8 cellular contexts compared by ENCODE assay signal in the genomic region with DNA sequence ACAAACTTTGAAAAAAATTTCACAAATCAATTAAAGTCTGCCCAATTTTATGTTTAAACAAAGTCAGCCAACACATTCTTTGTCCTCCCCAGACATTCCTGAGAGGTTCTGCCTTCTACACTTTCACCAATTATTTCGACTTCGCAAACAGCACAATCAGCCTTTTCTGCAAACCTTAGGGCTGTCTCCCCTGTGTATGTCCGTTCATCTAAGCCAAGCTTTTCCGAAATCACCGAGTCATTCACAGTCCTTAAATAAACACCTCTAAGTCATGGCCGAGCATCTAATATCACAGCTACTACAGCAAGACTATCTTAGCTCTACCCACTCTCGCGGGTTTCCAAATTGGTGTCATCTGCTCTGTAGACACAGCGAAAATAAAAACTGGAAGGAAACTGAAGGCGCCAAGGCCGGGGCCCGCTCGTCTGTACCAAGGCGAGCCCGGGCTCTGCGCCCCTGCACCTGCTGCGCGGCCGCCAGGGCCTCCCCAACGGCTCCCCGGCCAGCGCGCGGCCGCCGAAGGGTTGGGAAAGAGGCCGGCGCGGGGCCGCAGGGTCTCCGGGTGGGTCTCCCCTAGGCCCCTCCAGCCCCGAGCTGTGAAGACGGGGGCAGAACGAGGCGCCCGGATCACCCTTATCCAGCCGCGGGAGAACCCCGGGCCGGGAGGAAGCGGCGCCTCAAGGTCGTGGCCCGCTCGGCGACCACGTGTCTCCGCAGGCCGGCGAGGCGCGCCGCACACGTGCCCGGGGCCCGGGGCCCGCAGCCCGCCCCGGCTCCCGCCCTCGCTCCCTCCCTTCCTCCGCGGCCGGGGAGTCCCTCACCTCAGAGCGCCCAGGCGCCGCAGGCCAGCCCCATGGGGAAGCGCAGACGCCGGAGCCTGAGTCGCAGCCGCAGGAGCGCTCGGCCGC. TPM values are rescaled to one million over a fixed set of nuclear protein-coding genes. Genes with fewer than 3 reads are reported as not detected.
A peak's percentile ranks its signal among the peaks of the same experiment; 100 is the strongest.
DNase-seq lines count a peak whose midpoint lies in the region; ATAC-seq and TF ChIP-seq lines count a peak whose summit lies in the region.

No MANE protein-coding gene starts in this region.

- H3K4me1 ChIP-seq in DND-41 (ENCODE audit: insufficient read depth, low read length), result peaks cover 37% of the 10 kb centered on the region
- peaks cover 5 to 44% of the 10 kb centered on the region in 2 donors for H3K4me1 ChIP-seq in left lung

- POLR2A ChIA-PET in RWPE1 (lab: Yijun Ruan, JAX; ENCODE audit: low non-redundant PET), result interaction anchor here (0.5 kb wide), 1 partner anchor 164 kb away, joined by 7 read pairs; no protein-coding TSS in a partner anchor

- H3K27me3 ChIP-seq in DND-41 (ENCODE audit: insufficient read depth, low read length, poor library complexity) (no peaks in the 10 kb centered on the region), left lung (no peaks in the 10 kb centered on the region)

- peak overlapping the region; percentile 71 for H2AFZ ChIP-seq in DND-41 (ENCODE audit: low read depth, low read length)

- H3K27ac ChIP-seq in DND-41 (ENCODE audit: low read length) (peak overlapping the region; percentile 78), RWPE1 (peak overlapping the region; percentile 96), left lung (peak overlapping the region; percentile 94)

- peaks cover 45% of the 10 kb centered on the region for H3K79me2 ChIP-seq in DND-41 (ENCODE audit: insufficient read depth, low read length)

- intact Hi-C loops in left lung (cut with DNase I), result no loop called here

- TF ChIP-seq CTCF in DND-41 (IDR thresholded peaks at IDR 0.05; ENCODE audit: borderline replicate concordance, extremely low read depth, low read length, poor library complexity, severe bottlenecking) (no peak), RWPE1 (conservative IDR thresholded peaks at IDR 0.05; ENCODE audit: low read depth) (no peak), left lung (IDR thresholded peaks at IDR 0.05) (peak in 1 of 2 donors; percentile 14)

- ATAC-seq in DND-41 (ENCODE audit: insufficient read depth, low read depth), result peak; percentile 50
- peak; percentile 36 for ATAC-seq in GM19463 (IDR thresholded peaks at IDR 0.05; ENCODE audit: unreplicated experiment)
- peak; percentile 43 for ATAC-seq in HG03521 (IDR thresholded peaks at IDR 0.05; ENCODE audit: unreplicated experiment)
- peak; percentile 49 for ATAC-seq in left lung

- CTCF ChIA-PET in RWPE1 (lab: Yijun Ruan, JAX), result interaction anchor here (1.1 to 3.5 kb wide), 2 partner anchors 13 to 375 kb away, joined by 3 to 19 read pairs; no protein-coding TSS in a partner anchor

- H4K20me1 ChIP-seq in DND-41 (ENCODE audit: insufficient read depth, low read length), result peaks cover 42% of the 10 kb centered on the region; the same call in 1 of the 2 replicates

- peak overlapping the region; percentile 91 for H3K4me2 ChIP-seq in DND-41 (ENCODE audit: insufficient read depth, low read length)

- H3K36me3 ChIP-seq in DND-41 (ENCODE audit: insufficient read depth, low read length) (peaks cover 32% of the 10 kb centered on the region), left lung (peaks cover 0 to 23% of the 10 kb centered on the region in 2 donors)

- H3K4me3 ChIP-seq in DND-41 (ENCODE audit: low read depth in 1 of 2, low read length in 2 of 2), result peak overlapping the region; percentile 68 to 79
- peak overlapping the region; percentile 54 to 78 for H3K4me3 ChIP-seq in left lung

- DNase-seq in DND-41 (peak; percentile 56), RWPE1 (ENCODE audit: low spot score) (no peak), cerebellum (ENCODE audit: low spot score) (peak; percentile 56), left lung (no peak), T1000 (lab: John Stamatoyannopoulos, UW) (no peak)
- DNase-seq in stimulated activated CD4-positive, alpha-beta T cell treated with anti-CD3 and anti-CD28 coated beads, TNF-alpha, amount 100 ng/mL, for 4 hours (ENCODE audit: low read depth in 3 of 3), result peak in 2 of 3 experiments; percentile 33 to 58

- H3K9ac ChIP-seq in DND-41 (ENCODE audit: low read depth, low read length), result peak overlapping the region; percentile 84

- H3K9me3 ChIP-seq in DND-41 (ENCODE audit: insufficient read depth, low read length, severe bottlenecking), result no peaks in the 10 kb centered on the region
- H3K9me3 ChIP-seq in left lung, result no peaks in the 10 kb centered on the region

RNA-seq across cellular contexts. Expression of a gene that starts 0.6 kb away (rescaled TPM):
- total RNA-seq in cerebellum (104 TPM), left lung (10 to 100 TPM; 55.0 to 98.4 TPM)

Comparison
In these comparisons a context has a peak if more than half of its experiments do, and no peak if none do; other contexts are left out.
1. DNase-seq: peak in DND-41 (single experiment), cerebellum (single experiment) and stimulated activated CD4-positive, alpha-beta T cell treated with anti-CD3 and anti-CD28 coated beads, TNF-alpha, amount 100 ng/mL, for 4 hours (2 of 3); none in RWPE1 (single experiment), left lung (0 of 2) and T1000 (single experiment).
2. Peak in every context shown above with its lines, with median percentiles within 50 percentile points of each other: ATAC-seq and H3K27ac ChIP-seq.